In genomic region chr12:53625946-53626701, GRCh38 we compare ENCODE assay signal across 1 cellular context.
TF ChIP-seq lines count a peak whose summit lies in the region.

Gene ATF7 (minus strand): TSS chr12:53626382. CDS start chr12:53601000, 25,382 bp downstream.

TF ChIP-seq in K562, 482 proteins besides CTCF, POLR2A, EP300 and RAD21 (continued from another document):
- TF ChIP-seq SMARCA4 (IDR thresholded peaks at IDR 0.05) (peak; percentile 34; the same call in 1 of the 2 replicates), ZFP30 (CRISPR knock-in tag; IDR thresholded peaks at IDR 0.05; ENCODE audit: borderline replicate concordance) (no peak), TRIM28 (IDR thresholded peaks at IDR 0.05) (no peak; the same call in 1 of the 2 replicates), LEF1 (IDR thresholded peaks at IDR 0.05) (peak; percentile 67; the same call in 1 of the 2 replicates), DPF2 (IDR thresholded peaks at IDR 0.05) (0 out of 2 replicates have a peak, but pooled peaks have one; percentile 26), SIX5 (IDR thresholded peaks at IDR 0.05; ENCODE audit: borderline replicate concordance in 1 of 2, insufficient read depth in 1 of 2, low read depth in 1 of 2, low read length in 2 of 2) (peak; percentile 20 to 21; a peak in 1 of 4 replicates), RBM34 (IDR thresholded peaks at IDR 0.05; ENCODE audit: borderline replicate concordance, insufficient read depth, low read length) (no peak)
- TF ChIP-seq, protein P1, sequence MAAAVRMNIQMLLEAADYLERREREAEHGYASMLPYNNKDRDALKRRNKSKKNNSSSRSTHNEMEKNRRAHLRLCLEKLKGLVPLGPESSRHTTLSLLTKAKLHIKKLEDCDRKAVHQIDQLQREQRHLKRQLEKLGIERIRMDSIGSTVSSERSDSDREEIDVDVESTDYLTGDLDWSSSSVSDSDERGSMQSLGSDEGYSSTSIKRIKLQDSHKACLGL (CRISPR knock-in tag; IDR thresholded peaks at IDR 0.05; ENCODE audit: borderline replicate concordance, poor library complexity, severe bottlenecking), result no peak
